Comparison of ENCODE assay signal across 3 cellular contexts in the genomic region with DNA sequence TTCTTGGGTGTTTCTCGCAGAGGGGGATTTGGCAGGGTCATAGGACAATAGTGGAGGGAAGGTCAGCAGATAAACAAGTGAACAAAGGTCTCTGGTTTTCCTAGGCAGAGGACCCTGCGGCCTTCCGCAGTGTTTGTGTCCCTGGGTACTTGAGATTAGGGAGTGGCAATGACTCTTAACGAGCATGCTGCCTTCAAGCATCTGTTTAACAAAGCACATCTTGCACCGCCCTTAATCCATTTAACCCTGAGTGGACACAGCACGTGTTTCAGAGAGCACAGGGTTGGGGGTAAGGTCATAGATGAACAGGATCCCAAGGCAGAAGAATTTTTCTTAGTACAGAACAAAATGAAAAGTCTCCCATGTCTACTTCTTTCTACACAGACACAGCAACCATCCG. TPM values are rescaled to one million over a fixed set of nuclear protein-coding genes. Genes with fewer than 3 reads are reported as not detected.
"Had no signal": no experiment of that assay in that cellular context is flagged by ENCODE, and none has a peak within 500 bp of the region (broad histone marks: within the 10 kb centered on the region; RNA-seq: fewer than 3 reads in every experiment).

No MANE protein-coding gene starts in this region.

RNA-seq across cellular contexts. Expression of a gene that starts 37.5 kb away (rescaled TPM):
- total RNA-seq: M059J, Right ventricle myocardium superior, SJSA1 had no signal

RNA-seq across cellular contexts. Expression of a gene that starts 56.4 kb away (rescaled TPM):
- total RNA-seq: M059J, SJSA1 had no signal
